Comparison of ENCODE assay signal across 8 cellular contexts in genomic region chr10:71773221-71773971, GRCh38. TPM values are rescaled to one million over a fixed set of nuclear protein-coding genes. Genes with fewer than 3 reads are reported as not detected.
DNase-seq lines count a peak whose midpoint lies in the region; ATAC-seq and TF ChIP-seq lines count a peak whose summit lies in the region.

TSS of gene VSIR (minus strand) at chr10:71773520. CDS start at chr10:71773439, 81 bp downstream.

- no peaks in the 10 kb centered on the region for H3K9me3 Mint-ChIP-seq in activated naive CD4-positive, alpha-beta T cell treated with anti-CD3 and anti-CD28 coated beads, Interleukin-2, amount 50 U/mL, for 24 hours
- no peaks in the 10 kb centered on the region for H3K9me3 Mint-ChIP-seq in osteocyte (ENCODE audit: unreplicated experiment)

- peak within 1 kb of the TSS; percentile 69 for H3K4me3 ChIP-seq in SK-N-MC
- H3K4me3 ChIP-seq in thoracic aorta: peak within 1 kb of the TSS; percentile 80

- H3K36me3 ChIP-seq in SK-N-MC (ENCODE audit: insufficient read depth, low read length): no peaks in the 10 kb centered on the region
- no peaks in the 10 kb centered on the region for H3K36me3 ChIP-seq in thoracic aorta

- no peaks in the 10 kb centered on the region for H3K27me3 ChIP-seq in thoracic aorta (replicated peaks; ENCODE audit: insufficient read depth)

- peaks cover 60% of the 10 kb centered on the region for H3K4me1 Mint-ChIP-seq in activated naive CD4-positive, alpha-beta T cell treated with anti-CD3 and anti-CD28 coated beads, Interleukin-2, amount 50 U/mL, for 24 hours
- H3K4me1 Mint-ChIP-seq in osteocyte (ENCODE audit: unreplicated experiment): peaks cover 24% of the 10 kb centered on the region

- peak; percentile 19 for DNase-seq in COLO668 (lab: John Stamatoyannopoulos, UW; ENCODE audit: unreplicated experiment)
- DNase-seq in GM20000 (ENCODE audit: low spot score): peak; percentile 94
- DNase-seq in HuH-7 (ENCODE audit: low spot score): peak; percentile 86
- DNase-seq in SK-N-MC (ENCODE audit: low read depth, low spot score): no peak
- no peak for DNase-seq in glomerular endothelial cell (ENCODE audit: extremely low read depth, low read depth, low spot score)
- DNase-seq in osteocyte (ENCODE audit: extremely low spot score, unreplicated experiment): peak; percentile 92
- peak; percentile 58 for DNase-seq in thoracic aorta (ENCODE audit: low spot score)

- ATAC-seq in thoracic aorta (ENCODE audit: insufficient number of reproducible peaks, low FRiP score, low read depth): peak; percentile 48

- peaks cover 36 to 51% of the 10 kb centered on the region in 2 donors for H3K4me1 ChIP-seq in thoracic aorta (ENCODE audit: control insufficient read depth in 1 of 2, low read depth in 2 of 2)

- no peaks in the 10 kb centered on the region for H3K9me3 ChIP-seq in SK-N-MC (ENCODE audit: low read depth, low read length)
- H3K9me3 ChIP-seq in thoracic aorta: no peaks in the 10 kb centered on the region

- H3K27ac Mint-ChIP-seq in activated naive CD4-positive, alpha-beta T cell treated with anti-CD3 and anti-CD28 coated beads, Interleukin-2, amount 50 U/mL, for 24 hours: peak within 1 kb of the TSS; percentile 98
- H3K27ac Mint-ChIP-seq in osteocyte (ENCODE audit: unreplicated experiment): peak within 1 kb of the TSS; percentile 68

- H3K9ac ChIP-seq in SK-N-MC (ENCODE audit: insufficient read length): no peak within 1 kb of the TSS

- H3K27me3 Mint-ChIP-seq in activated naive CD4-positive, alpha-beta T cell treated with anti-CD3 and anti-CD28 coated beads, Interleukin-2, amount 50 U/mL, for 24 hours: no peaks in the 10 kb centered on the region
- H3K27me3 Mint-ChIP-seq in osteocyte (ENCODE audit: unreplicated experiment): no peaks in the 10 kb centered on the region

- peaks cover 26% of the 10 kb centered on the region for H3K36me3 Mint-ChIP-seq in activated naive CD4-positive, alpha-beta T cell treated with anti-CD3 and anti-CD28 coated beads, Interleukin-2, amount 50 U/mL, for 24 hours
- H3K36me3 Mint-ChIP-seq in osteocyte (ENCODE audit: unreplicated experiment): no peaks in the 10 kb centered on the region

- H3K4me3 Mint-ChIP-seq in activated naive CD4-positive, alpha-beta T cell treated with anti-CD3 and anti-CD28 coated beads, Interleukin-2, amount 50 U/mL, for 24 hours: peak within 1 kb of the TSS; percentile 95
- peak within 1 kb of the TSS; percentile 64 for H3K4me3 Mint-ChIP-seq in osteocyte (ENCODE audit: unreplicated experiment)

- no peak within 1 kb of the TSS for H3K27ac ChIP-seq in SK-N-MC
- peak within 1 kb of the TSS; percentile 93 to 98 for H3K27ac ChIP-seq in thoracic aorta

- TF ChIP-seq CTCF in GM20000 (IDR thresholded peaks at IDR 0.05; ENCODE audit: extremely low read depth, missing control alignments) (peak; percentile 93), osteocyte (IDR thresholded peaks at IDR 0.05) (peak; percentile 85), thoracic aorta (IDR thresholded peaks at IDR 0.05) (peak; percentile 88)

RNA-seq across cellular contexts. Expression of gene VSIR, which starts in this region (rescaled TPM):
- 14.9 and 53.8 TPM in 2 replicates for total RNA-seq in glomerular endothelial cell
- total RNA-seq in osteocyte: 0.16 and 0.75 TPM in 2 replicates
- 100 to 1,000 TPM in 1 of 2 donors, 10 to 100 TPM in 1; 60.7 to 119 TPM for total RNA-seq in thoracic aorta

Comparison
In these comparisons a context has a peak if more than half of its experiments do, and no peak if none do; other contexts are left out.
1. Peak in DNase-seq in osteocyte; RNA of the gene not detected or under 1 TPM.
2. DNase-seq: peak in COLO668 (single experiment), GM20000 (single experiment), HuH-7 (single experiment) and thoracic aorta (single experiment); none in SK-N-MC (single experiment) and glomerular endothelial cell (single experiment).
3. Peak in every context shown above with its lines, with median percentiles within 50 percentile points of each other: CTCF ChIP-seq.